In genomic region chr18:62170857-62171256, GRCh38 we compare ENCODE assay signal across 1 cellular context.
TF ChIP-seq lines count a peak whose summit lies in the region.

No MANE protein-coding gene starts in this region.

TF ChIP-seq in K562, 482 proteins besides CTCF, POLR2A, EP300 and RAD21:
- no peak for TF ChIP-seq SRSF9 (IDR thresholded peaks at IDR 0.05; ENCODE audit: borderline replicate concordance, low read depth, low read length)
- TF ChIP-seq TCF3 (CRISPR knock-in tag; IDR thresholded peaks at IDR 0.05), result peak; percentile 48; the same call in 1 of the 2 replicates
- TF ChIP-seq, protein P1, sequence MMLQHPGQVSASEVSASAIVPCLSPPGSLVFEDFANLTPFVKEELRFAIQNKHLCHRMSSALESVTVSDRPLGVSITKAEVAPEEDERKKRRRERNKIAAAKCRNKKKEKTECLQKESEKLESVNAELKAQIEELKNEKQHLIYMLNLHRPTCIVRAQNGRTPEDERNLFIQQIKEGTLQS (IDR thresholded peaks at IDR 0.05), result peak; percentile 41; the same call in 1 of the 2 replicates
- TF ChIP-seq, protein P1 (CRISPR knock-in tag; conservative IDR thresholded peaks at IDR 0.05), result no peak
- TF ChIP-seq C11orf30 (IDR thresholded peaks at IDR 0.05; ENCODE audit: low read depth), result 0 out of 2 replicates have a peak, but pooled peaks have one; percentile 7
- no peak for TF ChIP-seq ZFP1 (CRISPR knock-in tag; IDR thresholded peaks at IDR 0.05)
- 0 out of 2 replicates have a peak, but pooled peaks have one; percentile 36 for TF ChIP-seq ARID1B (IDR thresholded peaks at IDR 0.05)
- no peak for TF ChIP-seq NFRKB (IDR thresholded peaks at IDR 0.05; ENCODE audit: low read depth)
- peak; percentile 57; the same call in 1 of the 2 replicates for TF ChIP-seq MEF2A (IDR thresholded peaks at IDR 0.05; ENCODE audit: control insufficient read depth, low read depth, low read length)
